ENCODE assay signal across 1 cellular context in genomic region chr19:464146-464545, GRCh38.
TF ChIP-seq lines count a peak whose summit lies in the region.

No MANE protein-coding gene starts in this region.

TF ChIP-seq in HepG2, 621 proteins besides CTCF, POLR2A, EP300 and RAD21:
- TF ChIP-seq PTBP1 (IDR thresholded peaks at IDR 0.05; ENCODE audit: low read depth, low read length, poor library complexity, severe bottlenecking): no peak
- TF ChIP-seq, protein P1, sequence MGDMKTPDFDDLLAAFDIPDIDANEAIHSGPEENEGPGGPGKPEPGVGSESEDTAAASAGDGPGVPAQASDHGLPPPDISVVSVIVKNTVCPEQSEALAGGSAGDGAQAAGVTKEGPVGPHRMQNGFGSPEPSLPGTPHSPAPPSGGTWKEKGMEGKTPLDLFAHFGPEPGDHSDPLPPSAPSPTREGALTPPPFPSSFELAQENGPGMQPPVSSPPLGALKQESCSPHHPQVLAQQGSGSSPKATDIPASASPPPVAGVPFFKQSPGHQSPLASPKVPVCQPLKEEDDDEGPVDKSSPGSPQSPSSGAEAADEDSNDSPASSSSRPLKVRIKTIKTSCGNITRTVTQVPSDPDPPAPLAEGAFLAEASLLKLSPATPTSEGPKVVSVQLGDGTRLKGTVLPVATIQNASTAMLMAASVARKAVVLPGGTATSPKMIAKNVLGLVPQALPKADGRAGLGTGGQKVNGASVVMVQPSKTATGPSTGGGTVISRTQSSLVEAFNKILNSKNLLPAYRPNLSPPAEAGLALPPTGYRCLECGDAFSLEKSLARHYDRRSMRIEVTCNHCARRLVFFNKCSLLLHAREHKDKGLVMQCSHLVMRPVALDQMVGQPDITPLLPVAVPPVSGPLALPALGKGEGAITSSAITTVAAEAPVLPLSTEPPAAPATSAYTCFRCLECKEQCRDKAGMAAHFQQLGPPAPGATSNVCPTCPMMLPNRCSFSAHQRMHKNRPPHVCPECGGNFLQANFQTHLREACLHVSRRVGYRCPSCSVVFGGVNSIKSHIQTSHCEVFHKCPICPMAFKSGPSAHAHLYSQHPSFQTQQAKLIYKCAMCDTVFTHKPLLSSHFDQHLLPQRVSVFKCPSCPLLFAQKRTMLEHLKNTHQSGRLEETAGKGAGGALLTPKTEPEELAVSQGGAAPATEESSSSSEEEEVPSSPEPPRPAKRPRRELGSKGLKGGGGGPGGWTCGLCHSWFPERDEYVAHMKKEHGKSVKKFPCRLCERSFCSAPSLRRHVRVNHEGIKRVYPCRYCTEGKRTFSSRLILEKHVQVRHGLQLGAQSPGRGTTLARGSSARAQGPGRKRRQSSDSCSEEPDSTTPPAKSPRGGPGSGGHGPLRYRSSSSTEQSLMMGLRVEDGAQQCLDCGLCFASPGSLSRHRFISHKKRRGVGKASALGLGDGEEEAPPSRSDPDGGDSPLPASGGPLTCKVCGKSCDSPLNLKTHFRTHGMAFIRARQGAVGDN (CRISPR knock-in tag; IDR thresholded peaks at IDR 0.05): peak; percentile 46
- 0 out of 2 replicates have a peak, but pooled peaks have one; percentile 6 for TF ChIP-seq KDM5B (CRISPR knock-in tag; IDR thresholded peaks at IDR 0.05; ENCODE audit: borderline replicate concordance)
- TF ChIP-seq SALL1 (CRISPR knock-in tag; IDR thresholded peaks at IDR 0.05): 0 out of 2 replicates have a peak, but pooled peaks have one; percentile 16
TF ChIP-seq in HepG2: peak in this region for 3.
